25 cellular contexts compared by ENCODE assay signal in genomic region chr10:125692932-125693847, GRCh38. TPM values are rescaled to one million over a fixed set of nuclear protein-coding genes. Genes with fewer than 3 reads are reported as not detected.
DNase-seq lines count a peak whose midpoint lies in the region; TF ChIP-seq lines count a peak whose summit lies in the region.
"Had no signal": no experiment of that assay in that cellular context is flagged by ENCODE, and none has a peak within 500 bp of the region (broad histone marks: within the 10 kb centered on the region; RNA-seq: fewer than 3 reads in every experiment).

No MANE protein-coding gene starts in this region.

- WGBS in hepatocyte (ENCODE audit: low lambda C conversion rate, missing lambda C conversion rate) = 77% methylated on average over 13 of the region's 13 CpGs

- no peaks in the 10 kb centered on the region for H3K9me3 Mint-ChIP-seq in CD8-positive, alpha-beta memory T cell
- H3K9me3 Mint-ChIP-seq in activated T-cell treated with anti-CD3 and anti-CD28 coated beads, Interleukin-2, amount 50 U/mL, for 24 hours = no peaks in the 10 kb centered on the region
- H3K9me3 Mint-ChIP-seq: activated naive CD4-positive, alpha-beta T cell treated with anti-CD3 and anti-CD28 coated beads, Interleukin-2, amount 50 U/mL, for 24 hours; activated T-cell treated with anti-CD3 and anti-CD28 coated beads, Interleukin-2, amount 50 U/mL, for 72 hours; CD8-positive, alpha-beta T cell; effector memory CD8-positive, alpha-beta T cell; nephron had no signal

- H3K27me3 Mint-ChIP-seq in CD8-positive, alpha-beta memory T cell = peaks cover 2 to 54% of the 10 kb centered on the region in 2 donors
- peaks cover 2% of the 10 kb centered on the region for H3K27me3 Mint-ChIP-seq in activated T-cell treated with anti-CD3 and anti-CD28 coated beads, Interleukin-2, amount 50 U/mL, for 24 hours

- no peak overlapping the region for H3K4me3 Mint-ChIP-seq in CD8-positive, alpha-beta memory T cell
- H3K4me3 Mint-ChIP-seq in activated T-cell treated with anti-CD3 and anti-CD28 coated beads, Interleukin-2, amount 50 U/mL, for 24 hours = no peak overlapping the region
- H3K4me3 Mint-ChIP-seq: activated naive CD4-positive, alpha-beta T cell treated with anti-CD3 and anti-CD28 coated beads, Interleukin-2, amount 50 U/mL, for 24 hours; activated T-cell treated with anti-CD3 and anti-CD28 coated beads, Interleukin-2, amount 50 U/mL, for 72 hours; CD8-positive, alpha-beta T cell; effector memory CD8-positive, alpha-beta T cell; nephron had no signal

- H3F3A ChIP-seq in PC-9 (ENCODE audit: insufficient read depth, low read depth) = no peaks in the 10 kb centered on the region

- H3K9me2 ChIP-seq in PC-9 (ENCODE audit: insufficient read depth) (no peaks in the 10 kb centered on the region), hepatocyte (replicated peaks; ENCODE audit: insufficient read depth) (no peaks in the 10 kb centered on the region)

- H3K27ac Mint-ChIP-seq in CD8-positive, alpha-beta memory T cell = no peak overlapping the region
- no peak overlapping the region for H3K27ac Mint-ChIP-seq in activated T-cell treated with anti-CD3 and anti-CD28 coated beads, Interleukin-2, amount 50 U/mL, for 24 hours
- H3K27ac Mint-ChIP-seq: activated naive CD4-positive, alpha-beta T cell treated with anti-CD3 and anti-CD28 coated beads, Interleukin-2, amount 50 U/mL, for 24 hours; activated T-cell treated with anti-CD3 and anti-CD28 coated beads, Interleukin-2, amount 50 U/mL, for 72 hours; CD8-positive, alpha-beta T cell; nephron had no signal

- H3K4me2 ChIP-seq in PC-9 = no peak overlapping the region
- H3K4me2 ChIP-seq in hepatocyte = no peak overlapping the region

- no peak overlapping the region for H3K27ac ChIP-seq in PC-9
- H3K27ac ChIP-seq in hepatocyte = peak overlapping the region; percentile 69
- H3K27ac ChIP-seq in uterus = no peak overlapping the region
- no peak overlapping the region for H3K27ac ChIP-seq in CD8-positive, alpha-beta memory T cell (ENCODE audit: low read depth, low read length)
- H3K27ac ChIP-seq: ascending aorta, psoas muscle, spleen had no signal

- TF ChIP-seq CTCF in PC-9 (conservative IDR thresholded peaks at IDR 0.05) (no peak), hepatocyte (IDR thresholded peaks at IDR 0.05; ENCODE audit: poor library complexity) (no peak), uterus (IDR thresholded peaks at IDR 0.05) (no peak)

- H3K36me3 ChIP-seq in PC-9 (ENCODE audit: low read depth) (no peaks in the 10 kb centered on the region), hepatocyte (replicated peaks; ENCODE audit: insufficient read depth, low read depth) (no peaks in the 10 kb centered on the region), uterus (no peaks in the 10 kb centered on the region)
- no peaks in the 10 kb centered on the region for H3K36me3 ChIP-seq in CD8-positive, alpha-beta memory T cell (ENCODE audit: insufficient read depth, low read length)
- H3K36me3 ChIP-seq: ascending aorta, spleen had no signal

- BruUV-seq in PC-9 (replicated peaks; lab: Mats Ljungman, UMichigan) = TSS peak; percentile 56

- H3K36me3 Mint-ChIP-seq in CD8-positive, alpha-beta memory T cell = no peaks in the 10 kb centered on the region
- no peaks in the 10 kb centered on the region for H3K36me3 Mint-ChIP-seq in activated T-cell treated with anti-CD3 and anti-CD28 coated beads, Interleukin-2, amount 50 U/mL, for 24 hours (ENCODE audit: low read depth)
- H3K36me3 Mint-ChIP-seq: activated naive CD4-positive, alpha-beta T cell treated with anti-CD3 and anti-CD28 coated beads, Interleukin-2, amount 50 U/mL, for 24 hours; CD8-positive, alpha-beta T cell had no signal

- H3K27me3 ChIP-seq in PC-9 (ENCODE audit: insufficient read depth, low read depth) (no peaks in the 10 kb centered on the region), hepatocyte (no peaks in the 10 kb centered on the region), uterus (no peaks in the 10 kb centered on the region)
- peaks cover 3% of the 10 kb centered on the region for H3K27me3 ChIP-seq in CD8-positive, alpha-beta memory T cell (ENCODE audit: insufficient read depth, low read length, poor library complexity, severe bottlenecking)
- H3K27me3 ChIP-seq: ascending aorta had no signal

- H3K4me1 Mint-ChIP-seq in CD8-positive, alpha-beta memory T cell = peaks cover 0 to 11% (median 10%) of the 10 kb centered on the region in 3 donors
- peaks cover 7% of the 10 kb centered on the region for H3K4me1 Mint-ChIP-seq in activated T-cell treated with anti-CD3 and anti-CD28 coated beads, Interleukin-2, amount 50 U/mL, for 24 hours (ENCODE audit: low read depth)

- DNase-seq in AG08395 (ENCODE audit: low spot score) (peak; percentile 84), GM03348 (ENCODE audit: low spot score) (peak; percentile 66), PC-9 (peak; percentile 45 to 65), hepatocyte (ENCODE audit: low spot score) (peak; percentile 23), uterus (no peak), NCI-H146 (lab: John Stamatoyannopoulos, UW) (no peak)
- DNase-seq in CD8-positive, alpha-beta memory T cell = no peak
- no peak for DNase-seq in activated T-cell treated with anti-CD3 and anti-CD28 coated beads, Interleukin-2, amount 50 U/mL, for 24 hours
- DNase-seq: activated CD4-positive, CD25-positive, alpha-beta regulatory T cell; activated T-cell treated with anti-CD3 and anti-CD28 coated beads, Interleukin-2, amount 50 U/mL, for 72 hours; CD8-positive, alpha-beta T cell; DMS79; effector memory CD8-positive, alpha-beta T cell; hippocampal formation; kidney glomerular epithelial cell; mesendoderm; NCI-H1436 treated with DMSO at 0.1 percent for 48 hours; psoas muscle; spleen; stimulated activated CD4-positive, alpha-beta T cell treated with anti-CD3 and anti-CD28 coated beads, Interleukin-4, amount 100 ng/mL, for 4 hours; T1000 had no signal

- no peaks in the 10 kb centered on the region for H3K79me2 ChIP-seq in PC-9 (ENCODE audit: low read depth)
- no peaks in the 10 kb centered on the region for H3K79me2 ChIP-seq in hepatocyte

- no peak overlapping the region for H3K4me3 ChIP-seq in PC-9
- H3K4me3 ChIP-seq in hepatocyte = no peak overlapping the region
- no peak overlapping the region for H3K4me3 ChIP-seq in uterus
- H3K4me3 ChIP-seq in CD8-positive, alpha-beta memory T cell (ENCODE audit: low read length) = no peak overlapping the region
- H3K4me3 ChIP-seq: ascending aorta, psoas muscle, spleen had no signal

- H4K20me1 ChIP-seq in PC-9 (ENCODE audit: insufficient read depth) (no peaks in the 10 kb centered on the region), hepatocyte (ENCODE audit: insufficient read depth, poor library complexity, severe bottlenecking) (no peaks in the 10 kb centered on the region)

- H3K4me1 ChIP-seq in PC-9 (replicated peaks; ENCODE audit: insufficient read depth) = peaks cover 13% of the 10 kb centered on the region
- peaks cover 23% of the 10 kb centered on the region for H3K4me1 ChIP-seq in hepatocyte (ENCODE audit: insufficient read depth)
- no peaks in the 10 kb centered on the region for H3K4me1 ChIP-seq in uterus
- H3K4me1 ChIP-seq in CD8-positive, alpha-beta memory T cell (ENCODE audit: insufficient read depth, low read length) = no peaks in the 10 kb centered on the region
- H3K4me1 ChIP-seq: ascending aorta, psoas muscle, spleen had no signal

- H2AFZ ChIP-seq in PC-9 (no peak overlapping the region), hepatocyte (no peak overlapping the region)

- intact Hi-C loops in PC-9 (cut with micrococcal nuclease; ENCODE audit: unreplicated experiment) = loop anchor here (5.0 kb wide), 2 partner anchors 431 to 646 kb away; no protein-coding TSS in a partner anchor
- intact Hi-C loops in uterus (cut with DNase I; ENCODE audit: low total_unique reads) = no loop called here

- POLR2A ChIA-PET in PC-9 (lab: Charles Lee; ENCODE audit: unreplicated experiment) = interaction anchor here (0.6 to 2.9 kb wide), 4 partner anchors 31 to 645 kb away, joined by 4 to 28 read pairs (median 8); no protein-coding TSS in a partner anchor
- POLR2A ChIA-PET in CD8-positive, alpha-beta memory T cell (lab: Charles Lee) = no interaction called here

- CTCF ChIA-PET in PC-9 (lab: Charles Lee) = no interaction called here
- CTCF ChIA-PET in CD8-positive, alpha-beta memory T cell (lab: Charles Lee) = no interaction called here

- H3K9me3 ChIP-seq in PC-9 (ENCODE audit: insufficient read depth, low read depth) (no peaks in the 10 kb centered on the region), hepatocyte (ENCODE audit: low read depth) (no peaks in the 10 kb centered on the region), uterus (no peaks in the 10 kb centered on the region)
- H3K9me3 ChIP-seq in CD8-positive, alpha-beta memory T cell (ENCODE audit: low read length) = no peaks in the 10 kb centered on the region
- H3K9me3 ChIP-seq: ascending aorta, psoas muscle, spleen had no signal

- TF ChIP-seq POLR2A in uterus (IDR thresholded peaks at IDR 0.05) = no peak

RNA-seq across cellular contexts. Expression of gene TEX36, which starts 10.2 kb away (rescaled TPM):
- 1.1 and 1.2 TPM in 2 replicates for total RNA-seq in PC-9 (2021)
- total RNA-seq in hepatocyte = not detected in 2 replicates
- polyA plus RNA-seq in hepatocyte = not detected in 2 replicates
- under 1 TPM in 1 of 4 donors, not detected in 3; 0.49 TPM for total RNA-seq in uterus
- not detected for total RNA-seq in CD8-positive, alpha-beta memory T cell
- not detected for polyA plus RNA-seq in CD8-positive, alpha-beta memory T cell
- total RNA-seq: activated T-cell treated with anti-CD3 and anti-CD28 coated beads, Interleukin-2, amount 50 U/mL, for 72 hours; ascending aorta; CD8-positive, alpha-beta T cell; psoas muscle; spleen; ureter had no signal
- polyA plus RNA-seq: psoas muscle, spleen had no signal

RNA-seq across cellular contexts. Expression of gene EDRF1, which starts 26.3 kb away (rescaled TPM):
- total RNA-seq in PC-9 (2021) (12.8 and 21.7 TPM in 2 replicates), hepatocyte (27.3 and 28.9 TPM in 2 replicates), uterus (10 to 100 TPM; 26.2 to 79.2 (median 47.9) TPM)
- polyA plus RNA-seq in hepatocyte = 10.1 and 11.4 TPM in 2 replicates
- 10 to 100 TPM; 32.5 to 33.5 TPM for total RNA-seq in CD8-positive, alpha-beta memory T cell
- 13.1 TPM for polyA plus RNA-seq in CD8-positive, alpha-beta memory T cell

Comparison
In these comparisons a context has a peak if more than half of its experiments do, and no peak if none do; other contexts are left out.
1. DNase-seq: peak in AG08395 (single experiment), GM03348 (single experiment), PC-9 (2 of 2) and hepatocyte (single experiment); none in uterus (0 of 2), CD8-positive, alpha-beta memory T cell (0 of 5), NCI-H146 (single experiment) and activated T-cell treated with anti-CD3 and anti-CD28 coated beads, Interleukin-2, amount 50 U/mL, for 24 hours (single experiment).